ENCODE assay signal across 18 cellular contexts in the genomic region with DNA sequence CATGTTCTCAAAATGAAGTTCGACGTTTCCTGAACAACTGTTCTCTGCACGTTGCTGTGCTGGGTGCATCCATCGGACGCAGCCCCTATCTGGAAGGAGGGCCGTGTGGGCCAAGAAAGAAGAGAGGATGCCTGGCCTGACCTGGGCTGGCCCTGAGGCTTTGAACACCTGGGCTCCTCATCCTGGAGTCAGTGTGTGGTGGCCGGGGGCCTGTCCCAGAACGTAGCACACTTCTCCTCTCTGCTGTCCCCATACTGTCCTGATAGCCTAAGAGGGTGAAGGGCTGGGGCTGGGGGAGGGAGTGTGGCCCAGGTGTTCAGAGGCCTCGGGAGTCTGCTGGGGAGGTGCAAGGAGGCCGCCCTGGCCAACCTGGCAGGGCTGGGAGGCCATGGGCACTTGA. TPM values are rescaled to one million over a fixed set of nuclear protein-coding genes. Genes with fewer than 3 reads are reported as not detected.
A peak's percentile ranks its signal among the peaks of the same experiment; 100 is the strongest.
DNase-seq lines count a peak whose midpoint lies in the region; ATAC-seq, FAIRE-seq and TF ChIP-seq lines count a peak whose summit lies in the region.
"Had no signal": no experiment of that assay in that cellular context is flagged by ENCODE, and none has a peak within 500 bp of the region (broad histone marks: within the 10 kb centered on the region; RNA-seq: fewer than 3 reads in every experiment).

No MANE protein-coding gene starts in this region.

- in situ Hi-C loops in GM13976 (cut with MboI; ENCODE audit: low sequenced_read_pairs, unreplicated experiment) = no loop called here

- peaks cover 99% of the 10 kb centered on the region for H3K79me2 ChIP-seq in astrocyte (ENCODE audit: insufficient read depth, low read length)

- peak overlapping the region; percentile 75 for H3K4me2 ChIP-seq in astrocyte (ENCODE audit: low read length)
- H3K4me2 ChIP-seq: BLaER1 had no signal

- no peak for FAIRE-seq in astrocyte (lab: Jason Lieb, UNC)
- FAIRE-seq: GM18507 had no signal

- H3K9me3 ChIP-seq in astrocyte (ENCODE audit: insufficient read depth, low read depth, low read length) (peaks cover 5% of the 10 kb centered on the region), stomach (peaks cover 0 to 12% (median 6%) of the 10 kb centered on the region in 4 donors)
- H3K9me3 ChIP-seq: psoas muscle had no signal

- H3K4me3 ChIP-seq in astrocyte (ENCODE audit: insufficient read depth, low read depth, low read length) = no peak overlapping the region
- no peak overlapping the region for H3K4me3 ChIP-seq in stomach
- H3K4me3 ChIP-seq: BLaER1, psoas muscle had no signal

- peaks cover 54% of the 10 kb centered on the region for H3K4me1 ChIP-seq in astrocyte (ENCODE audit: insufficient read depth, low read length)
- peaks cover 7 to 63% (median 42%) of the 10 kb centered on the region in 4 donors for H3K4me1 ChIP-seq in stomach
- H3K4me1 ChIP-seq: psoas muscle had no signal

- H3K36me3 Mint-ChIP-seq in astrocyte (ENCODE audit: low read depth, unreplicated experiment) = peaks cover 53% of the 10 kb centered on the region
- peaks cover 20% of the 10 kb centered on the region for H3K36me3 Mint-ChIP-seq in mesothelial cell of epicardium
- H3K36me3 Mint-ChIP-seq in natural killer cell = peaks cover 6% of the 10 kb centered on the region

- TF ChIP-seq EP300 in stomach (IDR thresholded peaks at IDR 0.05) = no peak

- H3K4me3 Mint-ChIP-seq in astrocyte (ENCODE audit: unreplicated experiment) = peak overlapping the region; percentile 73
- H3K4me3 Mint-ChIP-seq in mesothelial cell of epicardium = peak overlapping the region; percentile 31
- H3K4me3 Mint-ChIP-seq in natural killer cell = no peak overlapping the region
- H3K4me3 Mint-ChIP-seq: T-helper 1 cell treated with Interleukin-12 subunit alpha and Interleukin-12 subunit beta and Interleukin-4 antibody, amounts not matched to agents 30 μg/mL and 1 μg/mL, for 36 hours had no signal

- WGBS in stomach, 5 donors = 62 to 81% (median 80%) methylated on average over 7 to 10 of the region's 10 CpGs

- TF ChIP-seq CTCF in astrocyte (IDR thresholded peaks at IDR 0.05; ENCODE audit: insufficient read depth, low read depth, low read length) = no peak
- no peak for TF ChIP-seq CTCF in mesothelial cell of epicardium (IDR thresholded peaks at IDR 0.05; ENCODE audit: unreplicated experiment)
- no peak for TF ChIP-seq CTCF in stomach (IDR thresholded peaks at IDR 0.05)
- TF ChIP-seq CTCF in natural killer cell (IDR thresholded peaks at IDR 0.05) = no peak
- TF ChIP-seq CTCF in GM13976 (IDR thresholded peaks at IDR 0.05; ENCODE audit: borderline replicate concordance, control extremely low read depth, extremely low read depth, insufficient read depth, missing control alignments) = no peak

- H3K9me3 Mint-ChIP-seq in astrocyte (ENCODE audit: unreplicated experiment) = no peaks in the 10 kb centered on the region
- H3K9me3 Mint-ChIP-seq in mesothelial cell of epicardium = no peaks in the 10 kb centered on the region
- peaks cover 0 to 3% of the 10 kb centered on the region in 2 donors for H3K9me3 Mint-ChIP-seq in natural killer cell

- peak overlapping the region; percentile 84 for H3K27ac ChIP-seq in astrocyte (ENCODE audit: low read depth, low read length)
- peak overlapping the region in 4 of 5 donors; percentile 46 to 83 (median 77) for H3K27ac ChIP-seq in stomach
- H3K27ac ChIP-seq: BLaER1, psoas muscle had no signal

- H3K27me3 Mint-ChIP-seq in astrocyte (ENCODE audit: low read depth, unreplicated experiment) (no peaks in the 10 kb centered on the region), mesothelial cell of epicardium (ENCODE audit: low read depth) (no peaks in the 10 kb centered on the region), natural killer cell (ENCODE audit: low read depth in 2 of 2) (peaks cover 0 to 4% of the 10 kb centered on the region in 2 donors)

- H3K27ac Mint-ChIP-seq in astrocyte (ENCODE audit: unreplicated experiment) = peak overlapping the region; percentile 96
- H3K27ac Mint-ChIP-seq in mesothelial cell of epicardium = peak overlapping the region; percentile 95
- no peak overlapping the region for H3K27ac Mint-ChIP-seq in natural killer cell
- H3K27ac Mint-ChIP-seq: T-helper 1 cell treated with Interleukin-12 subunit alpha and Interleukin-12 subunit beta and Interleukin-4 antibody, amounts not matched to agents 30 μg/mL and 1 μg/mL, for 36 hours had no signal

- peaks cover 26% of the 10 kb centered on the region for H3K36me3 ChIP-seq in astrocyte (ENCODE audit: insufficient read depth, low read length)
- H3K36me3 ChIP-seq in stomach = no peaks in the 10 kb centered on the region

- intact Hi-C loops in stomach (cut with DNase I; ENCODE audit: low total_unique reads) = no loop called here
- intact Hi-C loops in natural killer cell (cut with micrococcal nuclease) = no loop called here

- H3K4me1 Mint-ChIP-seq in astrocyte (ENCODE audit: low read depth, unreplicated experiment) (peaks cover 76% of the 10 kb centered on the region), mesothelial cell of epicardium (peaks cover 64% of the 10 kb centered on the region), natural killer cell (no peaks in the 10 kb centered on the region)

- H3K27me3 ChIP-seq in astrocyte (ENCODE audit: insufficient read depth, low read length) (no peaks in the 10 kb centered on the region), stomach (peaks cover 0 to 5% (median 3%) of the 10 kb centered on the region in 3 donors)
- H3K27me3 ChIP-seq: BLaER1 had no signal

- no peak for ATAC-seq in natural killer cell

- H4K20me1 ChIP-seq in astrocyte (ENCODE audit: insufficient read depth, low read length) = peaks cover 97% of the 10 kb centered on the region

- H3K9ac ChIP-seq in astrocyte (ENCODE audit: low read length) = peak overlapping the region; percentile 77
- H3K9ac ChIP-seq: BLaER1 had no signal

- DNase-seq in ELF-1 (ENCODE audit: low read depth, low spot score) (peak; percentile 10), astrocyte (ENCODE audit: low read depth) (no peak), mesothelial cell of epicardium (ENCODE audit: low spot score in 2 of 2, unreplicated experiment in 2 of 2) (no peak), stomach (no peak), natural killer cell (no peak), GM13976 (ENCODE audit: low spot score) (no peak), T1000 (lab: John Stamatoyannopoulos, UW) (no peak)
- DNase-seq: activated gamma-delta T cell treated with Interleukin-2 at 50 U/mL for 16 hours, HCEC 1CT, hippocampal formation, kidney glomerular epithelial cell, NCI-H146, NCI-H446 treated with DMSO at 0.1 percent for 48 hours, SHP77 had no signal

- H2AFZ ChIP-seq in astrocyte (ENCODE audit: low read depth, low read length) = no peak overlapping the region

- TF ChIP-seq POLR2A in stomach (IDR thresholded peaks at IDR 0.05) = no peak

RNA-seq across cellular contexts. Expression of gene COL5A1, which starts 21.5 kb away (rescaled TPM):
- total RNA-seq in astrocyte = 1,055 and 1,568 TPM in 2 replicates
- total RNA-seq in mesothelial cell of epicardium = 549 to 605 TPM (median 596 TPM) in 3 replicates
- 100 to 1,000 TPM in 2 of 5 donors, 10 to 100 TPM in 3; 17.5 to 205 (median 48.2) TPM for total RNA-seq in stomach
- polyA plus RNA-seq in stomach = 10 to 100 TPM in 2 of 3 donors, 1 to 10 TPM in 1; 7.3 to 17.4 (median 17.3) TPM
- total RNA-seq in natural killer cell = under 1 TPM; 0.11 to 0.28 (median 0.23) TPM

Comparison
In these comparisons a context has a peak if more than half of its experiments do, and no peak if none do; other contexts are left out.
1. H3K27ac Mint-ChIP-seq: peak in astrocyte (single experiment) and mesothelial cell of epicardium (single experiment); none in natural killer cell (0 of 2).
2. RNA of gene COL5A1, which starts 21.5 kb away (total RNA-seq): 1,055 to 1,568 TPM in astrocyte, 549 to 605 TPM in mesothelial cell of epicardium and 17.5 to 205 TPM in stomach; 0.11 to 0.28 TPM in natural killer cell; every median in the first group is over 10 times any median in the second.